ENCODE assay signal across 1 cellular context in the genomic region with DNA sequence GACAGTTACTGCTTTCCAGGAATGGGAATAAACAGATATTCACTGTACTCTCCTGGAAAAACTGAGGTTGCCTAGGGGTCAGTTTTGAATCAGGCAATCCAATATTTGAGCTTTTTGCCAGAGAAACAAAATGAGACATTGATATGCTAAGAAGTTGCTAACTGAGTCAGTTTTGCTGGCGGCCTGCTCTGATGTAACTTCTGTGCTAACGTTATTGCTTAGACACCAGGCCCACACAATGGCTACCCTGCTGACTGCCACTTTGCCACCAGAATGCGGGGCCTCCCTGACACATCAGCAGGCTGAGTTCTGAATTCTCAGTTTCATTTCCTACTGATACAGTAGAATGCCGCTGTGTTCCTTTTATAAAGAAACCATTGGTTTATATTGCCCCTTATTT.
TF ChIP-seq lines count a peak whose summit lies in the region.

No MANE protein-coding gene starts in this region.

TF ChIP-seq in HepG2, 621 proteins besides CTCF, POLR2A, EP300 and RAD21:
- no peak for TF ChIP-seq ZBED4 (CRISPR knock-in tag; IDR thresholded peaks at IDR 0.05; ENCODE audit: borderline replicate concordance)
- TF ChIP-seq ZEB1 (IDR thresholded peaks at IDR 0.05; ENCODE audit: insufficient replicate concordance, low read depth), result no peak
- TF ChIP-seq SIN3B (IDR thresholded peaks at IDR 0.05; ENCODE audit: low read length), result no peak
- TF ChIP-seq KAT7 (CRISPR knock-in tag; IDR thresholded peaks at IDR 0.05; ENCODE audit: borderline replicate concordance), result no peak
- no peak for TF ChIP-seq SKI (IDR thresholded peaks at IDR 0.05; ENCODE audit: partially characterized antibody)
